In the genomic region with DNA sequence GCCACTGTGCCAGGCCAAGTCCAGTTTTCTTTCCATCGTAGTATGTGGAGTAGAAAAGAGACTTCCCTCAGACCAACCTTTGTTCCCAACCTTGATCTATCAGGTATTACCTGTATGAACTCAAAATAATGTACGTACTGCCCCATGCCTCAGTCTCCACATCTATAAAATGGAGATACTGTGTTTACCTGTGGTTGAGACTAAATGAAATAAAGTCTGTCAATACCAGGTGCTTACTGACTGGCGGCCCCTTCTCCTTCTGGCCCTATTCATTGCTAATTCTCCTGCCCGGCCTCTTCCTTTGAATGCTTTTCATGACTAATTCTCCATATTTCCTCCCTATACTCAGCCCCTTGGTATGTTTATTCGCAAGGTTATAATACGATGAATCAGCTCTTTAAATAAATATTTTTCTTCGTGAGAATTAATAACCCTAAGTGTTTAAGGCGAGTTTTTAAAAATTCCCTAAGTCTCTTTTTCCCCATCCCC, we compare ENCODE assay signal across 13 cellular contexts.
DNase-seq lines count a peak whose midpoint lies in the region; ATAC-seq and TF ChIP-seq lines count a peak whose summit lies in the region.
"Had no signal": no experiment of that assay in that cellular context is flagged by ENCODE, and none has a peak within 500 bp of the region (broad histone marks: within the 10 kb centered on the region; RNA-seq: fewer than 3 reads in every experiment).

No MANE protein-coding gene starts in this region.

- in situ Hi-C loops in brain microvascular endothelial cell (cut with HindIII; ENCODE audit: low pct_ligation_motif_present, low sequenced_read_pairs) = no loop called here

- no peak for ATAC-seq in GM18861 (IDR thresholded peaks at IDR 0.05; ENCODE audit: unreplicated experiment)
- ATAC-seq: HepG2 had no signal

- H3K27ac ChIP-seq in brain microvascular endothelial cell (peak overlapping the region; percentile 98), spleen (no peak overlapping the region)
- H3K27ac ChIP-seq: skin epidermis, tibial nerve had no signal

- H3K4me1 ChIP-seq in spleen = peaks cover 3 to 28% (median 5%) of the 10 kb centered on the region in 6 donors

- H3K4me3 ChIP-seq in AG09309 (ENCODE audit: control insufficient read depth, low read depth, low read length) (no peak overlapping the region), brain microvascular endothelial cell (ENCODE audit: low read depth, low read length) (no peak overlapping the region), spleen (no peak overlapping the region), lower leg skin (ENCODE audit: low read depth, poor library complexity, severe bottlenecking) (no peak overlapping the region)
- H3K4me3 ChIP-seq: skin epidermis, tibial nerve had no signal

- peak; percentile 52 for DNase-seq in AG09309 (ENCODE audit: low read depth)
- peak; percentile 87 for DNase-seq in LHCN-M2 (ENCODE audit: low read depth)
- DNase-seq in brain microvascular endothelial cell = peak; percentile 75
- peak; percentile 94 for DNase-seq in kidney glomerular epithelial cell (lab: John Stamatoyannopoulos, UW)
- no peak for DNase-seq in spleen
- DNase-seq in DMS79 treated with DMSO at 0.1 percent for 48 hours (lab: John Stamatoyannopoulos, UW) = no peak
- no peak for DNase-seq in lower leg skin (ENCODE audit: low spot score in 2 of 2)
- DNase-seq: NCI-H187 treated with DMSO at 0.1 percent for 48 hours, T-helper 9 cell had no signal

- WGBS in spleen, 5 donors = 82 to 93% (median 89%) methylated on average over 8 of the region's 8 CpGs
- WGBS in lower leg skin, 2 donors = 92 to 96% methylated on average over 8 of the region's 8 CpGs

- no peaks in the 10 kb centered on the region for H3K27me3 ChIP-seq in brain microvascular endothelial cell (replicated peaks)
- H3K27me3 ChIP-seq in spleen (replicated peaks in 1 of 7) = peaks cover 0 to 13% (median 0%) of the 10 kb centered on the region in 7 donors
- H3K27me3 ChIP-seq: tibial nerve had no signal

- H3K36me3 ChIP-seq in brain microvascular endothelial cell (replicated peaks) (no peaks in the 10 kb centered on the region), spleen (no peaks in the 10 kb centered on the region)
- H3K36me3 ChIP-seq: tibial nerve had no signal

- TF ChIP-seq POLR2A in spleen (IDR thresholded peaks at IDR 0.05) = no peak
- TF ChIP-seq POLR2A in lower leg skin (IDR thresholded peaks at IDR 0.05) = no peak

- intact Hi-C loops in spleen (cut with DNase I; ENCODE audit: low total_unique reads) (no loop called here), lower leg skin (cut with DNase I; ENCODE audit: low total_unique reads) (no loop called here)

- no peaks in the 10 kb centered on the region for H3K9me3 ChIP-seq in spleen
- H3K9me3 ChIP-seq: tibial nerve had no signal

- TF ChIP-seq CTCF in AG09309 (IDR thresholded peaks at IDR 0.05; ENCODE audit: control insufficient read depth, insufficient read depth, low read depth, low read length, missing control alignments) (no peak), brain microvascular endothelial cell (IDR thresholded peaks at IDR 0.05; ENCODE audit: low read depth, low read length, missing control alignments) (no peak), spleen (IDR thresholded peaks at IDR 0.05 in 8 of 11, conservative IDR thresholded peaks at IDR 0.05 in 3 of 11) (no peak), lower leg skin (IDR thresholded peaks at IDR 0.05) (no peak)

Comparison
In these comparisons a context has a peak if more than half of its experiments do, and no peak if none do; other contexts are left out.
1. DNase-seq: peak in AG09309 (single experiment), LHCN-M2 (single experiment), brain microvascular endothelial cell (single experiment) and kidney glomerular epithelial cell (single experiment); none in spleen (single experiment), DMS79 treated with DMSO at 0.1 percent for 48 hours (single experiment) and lower leg skin (0 of 2).